In genomic region chr5:156094001-156094400, GRCh38 we compare ENCODE assay signal across 20 cellular contexts.
A peak's percentile ranks its signal among the peaks of the same experiment; 100 is the strongest.
DNase-seq lines count a peak whose midpoint lies in the region; ATAC-seq and FAIRE-seq lines count a peak whose summit lies in the region.
"Had no signal": no experiment of that assay in that cellular context is flagged by ENCODE, and none has a peak within 500 bp of the region (broad histone marks: within the 10 kb centered on the region; RNA-seq: fewer than 3 reads in every experiment).

No MANE protein-coding gene starts in this region.

- H3K4me3 Mint-ChIP-seq in activated T-cell treated with anti-CD3 and anti-CD28 coated beads, Interleukin-2, amount 50 U/mL, for 4 hours: no peak overlapping the region
- H3K4me3 Mint-ChIP-seq: activated CD4-positive, alpha-beta memory T cell treated with anti-CD3 and anti-CD28 coated beads for 36 hours; dendritic cell treated with granulocyte-macrophage colony-stimulating factor and Interleukin-4, amounts not matched to agents 40 ng/mL and 50 ng/mL, for 4 days; memory B cell had no signal

- peaks cover 3% of the 10 kb centered on the region for H3K27me3 Mint-ChIP-seq in activated T-cell treated with anti-CD3 and anti-CD28 coated beads, Interleukin-2, amount 50 U/mL, for 4 hours (ENCODE audit: low read depth)
- H3K27me3 Mint-ChIP-seq: activated CD4-positive, alpha-beta memory T cell treated with anti-CD3 and anti-CD28 coated beads for 36 hours; dendritic cell treated with granulocyte-macrophage colony-stimulating factor and Interleukin-4, amounts not matched to agents 40 ng/mL and 50 ng/mL, for 4 days; memory B cell had no signal

- no peak overlapping the region for H2BK5ac ChIP-seq in mesenchymal stem cell (ENCODE audit: low read depth, low read length, poor library complexity, severe bottlenecking)

- no peak overlapping the region for H3K18ac ChIP-seq in mesenchymal stem cell (ENCODE audit: low read depth in 1 of 2, low read length in 2 of 2)

- peaks cover 28% of the 10 kb centered on the region for H3K9me3 ChIP-seq in mesenchymal stem cell (ENCODE audit: control insufficient read depth, low read length)

- H3K9ac ChIP-seq in mesenchymal stem cell (ENCODE audit: low read length): no peak overlapping the region

- H3K4ac ChIP-seq in mesenchymal stem cell (ENCODE audit: low read depth in 1 of 2, low read length in 2 of 2): no peak overlapping the region

- no peak for ATAC-seq in GM21723 (IDR thresholded peaks at IDR 0.05; ENCODE audit: unreplicated experiment)
- no peak for ATAC-seq in activated T-cell treated with anti-CD3 and anti-CD28 coated beads, Interleukin-2, amount 50 U/mL, for 4 hours
- ATAC-seq: Panc1; stimulated activated naive CD8-positive, alpha-beta T cell treated with anti-CD3 and anti-CD28 coated beads, Interleukin-15, Interleukin-2, amounts not matched to agents 100 U/mL and 50 U/mL, for 24 hours had no signal

- H3K36me3 Mint-ChIP-seq in activated T-cell treated with anti-CD3 and anti-CD28 coated beads, Interleukin-2, amount 50 U/mL, for 4 hours (ENCODE audit: insufficient read depth): no peaks in the 10 kb centered on the region
- H3K36me3 Mint-ChIP-seq: activated CD4-positive, alpha-beta memory T cell treated with anti-CD3 and anti-CD28 coated beads for 36 hours; memory B cell had no signal

- H3K27ac ChIP-seq in cingulate gyrus (ENCODE audit: low read depth, low read length) (peak overlapping the region; percentile 54), mesenchymal stem cell (ENCODE audit: low read length, poor library complexity, severe bottlenecking) (no peak overlapping the region)
- H3K27ac ChIP-seq: esophagus squamous epithelium, HL-60 had no signal

- H4K91ac ChIP-seq in mesenchymal stem cell (ENCODE audit: low read length): no peak overlapping the region

- H2AFZ ChIP-seq in mesenchymal stem cell (ENCODE audit: low read depth, low read length): no peak overlapping the region

- H2BK15ac ChIP-seq in mesenchymal stem cell (ENCODE audit: low read depth, poor library complexity, severe bottlenecking): no peak overlapping the region

- H2BK12ac ChIP-seq in mesenchymal stem cell (ENCODE audit: low read length in 2 of 2): no peak overlapping the region

- H3K4me1 ChIP-seq in mesenchymal stem cell (ENCODE audit: control insufficient read depth, insufficient read depth, low read depth, low read length): no peaks in the 10 kb centered on the region
- H3K4me1 ChIP-seq: esophagus squamous epithelium had no signal

- no peak overlapping the region for H3K14ac ChIP-seq in mesenchymal stem cell (ENCODE audit: low read length in 2 of 2)

- H3K4me1 Mint-ChIP-seq in activated T-cell treated with anti-CD3 and anti-CD28 coated beads, Interleukin-2, amount 50 U/mL, for 4 hours (ENCODE audit: low read depth): no peaks in the 10 kb centered on the region
- H3K4me1 Mint-ChIP-seq: memory B cell had no signal

- H4K8ac ChIP-seq in mesenchymal stem cell (ENCODE audit: low read length): no peak overlapping the region

- no peak overlapping the region for H3K23ac ChIP-seq in mesenchymal stem cell (ENCODE audit: low read length in 2 of 2)

- H3K79me1 ChIP-seq in mesenchymal stem cell (replicated peaks; ENCODE audit: low read length, poor library complexity, severe bottlenecking): no peaks in the 10 kb centered on the region

- no peaks in the 10 kb centered on the region for H3K36me3 ChIP-seq in mesenchymal stem cell (ENCODE audit: control insufficient read depth in 1 of 2, insufficient read depth in 2 of 2, low read depth in 1 of 2, low read length in 2 of 2)
- H3K36me3 ChIP-seq: esophagus squamous epithelium had no signal

- no peaks in the 10 kb centered on the region for H3K27me3 ChIP-seq in mesenchymal stem cell (ENCODE audit: control insufficient read depth in 1 of 2, insufficient read depth in 1 of 2, low read length in 2 of 2)
- H3K27me3 ChIP-seq: esophagus squamous epithelium had no signal

- peak; percentile 13 for DNase-seq in NCI-H82 (lab: John Stamatoyannopoulos, UW)
- DNase-seq in NCI-H82 treated with DMSO at 0.1 percent for 48 hours (lab: John Stamatoyannopoulos, UW; ENCODE audit: unreplicated experiment): no peak
- DNase-seq in mesenchymal stem cell: peak; percentile 6
- peak; percentile 27 for DNase-seq in urothelium cell line (ENCODE audit: low spot score)
- no peak for DNase-seq in NCI-H446 (lab: John Stamatoyannopoulos, UW)
- no peak for DNase-seq in activated T-cell treated with anti-CD3 and anti-CD28 coated beads, Interleukin-2, amount 50 U/mL, for 4 hours
- DNase-seq: 8988T; activated CD4-positive, alpha-beta memory T cell treated with anti-CD3 and anti-CD28 coated beads for 36 hours; esophagus squamous epithelium; NCI-H1436; NCI-H510A treated with DMSO at 0.1 percent for 48 hours; stimulated activated naive CD8-positive, alpha-beta T cell treated with anti-CD3 and anti-CD28 coated beads, Interleukin-15, Interleukin-2, amounts not matched to agents 100 U/mL and 50 U/mL, for 24 hours had no signal

- 90% methylated on average over 4 of the region's 4 CpGs for WGBS in mesenchymal stem cell

- H3K4me3 ChIP-seq in mesenchymal stem cell (ENCODE audit: insufficient read depth in 1 of 2, low read depth in 1 of 2, low read length in 2 of 2): no peak overlapping the region
- H3K4me3 ChIP-seq: esophagus squamous epithelium had no signal

- H3K9me3 Mint-ChIP-seq in activated T-cell treated with anti-CD3 and anti-CD28 coated beads, Interleukin-2, amount 50 U/mL, for 4 hours: peaks cover 18% of the 10 kb centered on the region

- FAIRE-seq in urothelium cell line (lab: Jason Lieb, UNC): no peak
- FAIRE-seq: GM12891, TTC549 had no signal

- H2AK5ac ChIP-seq in mesenchymal stem cell (ENCODE audit: low read length, severe bottlenecking): no peak overlapping the region

- no peak overlapping the region for H3K4me2 ChIP-seq in mesenchymal stem cell (ENCODE audit: low read length, poor library complexity, severe bottlenecking)

- H2BK120ac ChIP-seq in mesenchymal stem cell (ENCODE audit: low read depth, low read length): no peak overlapping the region

Comparison
In these comparisons a context has a peak if more than half of its experiments do, and no peak if none do; other contexts are left out.
1. DNase-seq: peak in NCI-H82 (single experiment), mesenchymal stem cell (single experiment) and urothelium cell line (single experiment); none in NCI-H82 treated with DMSO at 0.1 percent for 48 hours (single experiment), NCI-H446 (0 of 2) and activated T-cell treated with anti-CD3 and anti-CD28 coated beads, Interleukin-2, amount 50 U/mL, for 4 hours (single experiment).